Comparison of ENCODE assay signal across 8 cellular contexts in genomic region chr7:150379590-150380379, GRCh38. TPM values are rescaled to one million over a fixed set of nuclear protein-coding genes. Genes with fewer than 3 reads are reported as not detected.
DNase-seq lines count a peak whose midpoint lies in the region; ATAC-seq and TF ChIP-seq lines count a peak whose summit lies in the region.

No MANE protein-coding gene starts in this region.

- intact Hi-C loops in activated T-helper 2 cell treated with anti-CD3 and anti-CD28 coated beads, Interferon-gamma antibody, Interleukin-2, Interleukin-4, amounts not matched to agents 10 μg/mL and 5 μg/mL and 100 μg/mL, durations not matched to agents 14 hours and 24 hours and 36 hours (cut with micrococcal nuclease) = loop anchor here (1.0 to 5.0 kb wide), 7 partner anchors 10 to 507 kb away; partner anchors contain the start of gene ATP6V0E2
- intact Hi-C loops in gastrocnemius medialis (cut with DNase I; ENCODE audit: low total_unique reads) = loop anchor here (1.0 to 5.0 kb wide), 2 partner anchors 26 to 507 kb away; partner anchors contain the start of gene ATP6V0E2

- H3K4me1 ChIP-seq in HUES6 (ENCODE audit: control insufficient read depth, insufficient read depth, low read length) (peaks cover 68% of the 10 kb centered on the region), gastrocnemius medialis (peaks cover 17 to 19% of the 10 kb centered on the region in 2 donors)

- H3K27ac Mint-ChIP-seq in activated T-helper 2 cell treated with anti-CD3 and anti-CD28 coated beads, Interferon-gamma antibody, Interleukin-2, Interleukin-4, amounts not matched to agents 10 μg/mL and 5 μg/mL and 100 μg/mL, durations not matched to agents 14 hours and 24 hours and 36 hours = peak overlapping the region; percentile 75

- ATAC-seq in gastrocnemius medialis (peak; percentile 29 to 32), HG03469 (IDR thresholded peaks at IDR 0.05; ENCODE audit: unreplicated experiment) (no peak)

- H3K9me3 ChIP-seq in HUES6 (ENCODE audit: control insufficient read depth, insufficient read depth, low read depth, low read length) = no peaks in the 10 kb centered on the region
- H3K9me3 ChIP-seq in gastrocnemius medialis = no peaks in the 10 kb centered on the region

- peaks cover 20% of the 10 kb centered on the region for H3K36me3 Mint-ChIP-seq in activated T-helper 2 cell treated with anti-CD3 and anti-CD28 coated beads, Interferon-gamma antibody, Interleukin-2, Interleukin-4, amounts not matched to agents 10 μg/mL and 5 μg/mL and 100 μg/mL, durations not matched to agents 14 hours and 24 hours and 36 hours (ENCODE audit: low read depth)

- H3K36me3 ChIP-seq in HUES6 (ENCODE audit: control insufficient read depth, insufficient read depth, low read length) (no peaks in the 10 kb centered on the region), gastrocnemius medialis (no peaks in the 10 kb centered on the region)

- peak overlapping the region; percentile 87 for H3K9ac ChIP-seq in HUES6 (ENCODE audit: low read length)

- H3K9me3 Mint-ChIP-seq in activated T-helper 2 cell treated with anti-CD3 and anti-CD28 coated beads, Interferon-gamma antibody, Interleukin-2, Interleukin-4, amounts not matched to agents 10 μg/mL and 5 μg/mL and 100 μg/mL, durations not matched to agents 14 hours and 24 hours and 36 hours = no peaks in the 10 kb centered on the region

- TF ChIP-seq CTCF in gastrocnemius medialis (IDR thresholded peaks at IDR 0.05 in 4 of 5, conservative IDR thresholded peaks at IDR 0.05 in 1 of 5) = no peak

- H3K4me3 ChIP-seq in HUES6 (ENCODE audit: low read depth, low read length) (peak overlapping the region; percentile 87), gastrocnemius medialis (peak overlapping the region; percentile 73 to 98 (median 76))

- peak; percentile 44 for DNase-seq in stimulated activated CD4-positive, alpha-beta T cell treated with anti-CD3 and anti-CD28 coated beads, Interleukin-15, amount 100 ng/mL, for 24 hours
- no peak for DNase-seq in stimulated activated CD4-positive, alpha-beta T cell treated with anti-CD3 and anti-CD28 coated beads, Interleukin-2, amount 100 ng/mL, for 48 hours
- DNase-seq in activated T-helper 2 cell treated with anti-CD3 and anti-CD28 coated beads, Interferon-gamma antibody, Interleukin-2, Interleukin-4, amounts not matched to agents 10 μg/mL and 5 μg/mL and 100 μg/mL, durations not matched to agents 14 hours and 24 hours and 36 hours (ENCODE audit: low spot score) = no peak
- DNase-seq in hepatic stellate cell (ENCODE audit: low spot score) = peak; percentile 49
- no peak for DNase-seq in gastrocnemius medialis
- no peak for DNase-seq in activated CD4-positive, CD25-positive, alpha-beta regulatory T cell treated with anti-CD3 and anti-CD28 coated beads, Interleukin-2, amount 50 U/mL, for 72 hours

- no peaks in the 10 kb centered on the region for H3K27me3 ChIP-seq in HUES6 (ENCODE audit: control insufficient read depth, insufficient read depth, low read length)
- no peaks in the 10 kb centered on the region for H3K27me3 ChIP-seq in gastrocnemius medialis

- peaks cover 44% of the 10 kb centered on the region for H3K4me1 Mint-ChIP-seq in activated T-helper 2 cell treated with anti-CD3 and anti-CD28 coated beads, Interferon-gamma antibody, Interleukin-2, Interleukin-4, amounts not matched to agents 10 μg/mL and 5 μg/mL and 100 μg/mL, durations not matched to agents 14 hours and 24 hours and 36 hours (ENCODE audit: low read depth)

- no peaks in the 10 kb centered on the region for H3K27me3 Mint-ChIP-seq in activated T-helper 2 cell treated with anti-CD3 and anti-CD28 coated beads, Interferon-gamma antibody, Interleukin-2, Interleukin-4, amounts not matched to agents 10 μg/mL and 5 μg/mL and 100 μg/mL, durations not matched to agents 14 hours and 24 hours and 36 hours (ENCODE audit: low read depth)

- in situ Hi-C loops in gastrocnemius medialis (cut with MboI; ENCODE audit: low sequenced_read_pairs in 4 of 4) = no loop called here

- no peak for TF ChIP-seq POLR2A in gastrocnemius medialis (IDR thresholded peaks at IDR 0.05)

- peak overlapping the region; percentile 94 for H3K4me3 Mint-ChIP-seq in activated T-helper 2 cell treated with anti-CD3 and anti-CD28 coated beads, Interferon-gamma antibody, Interleukin-2, Interleukin-4, amounts not matched to agents 10 μg/mL and 5 μg/mL and 100 μg/mL, durations not matched to agents 14 hours and 24 hours and 36 hours (ENCODE audit: low read depth)

- peak overlapping the region; percentile 57; the same call in 1 of the 2 replicates for H3K27ac ChIP-seq in HUES6 (ENCODE audit: low read depth, low read length)
- peak overlapping the region; percentile 91 to 99 (median 95) for H3K27ac ChIP-seq in gastrocnemius medialis

RNA-seq across cellular contexts. Expression of gene ZNF775, which starts 0.7 kb away (rescaled TPM):
- total RNA-seq in activated T-helper 2 cell treated with anti-CD3 and anti-CD28 coated beads, Interferon-gamma antibody, Interleukin-2, Interleukin-4, amounts not matched to agents 10 μg/mL and 5 μg/mL and 100 μg/mL, durations not matched to agents 14 hours and 24 hours and 36 hours = 4.5 and 5.5 TPM in 2 replicates
- 1 to 10 TPM; 3.1 to 7.5 (median 3.3) TPM for total RNA-seq in gastrocnemius medialis

RNA-seq across cellular contexts. Expression of gene REPIN1, which starts 11.2 kb away (rescaled TPM):
- total RNA-seq in activated T-helper 2 cell treated with anti-CD3 and anti-CD28 coated beads, Interferon-gamma antibody, Interleukin-2, Interleukin-4, amounts not matched to agents 10 μg/mL and 5 μg/mL and 100 μg/mL, durations not matched to agents 14 hours and 24 hours and 36 hours = 81.5 and 82.2 TPM in 2 replicates
- total RNA-seq in gastrocnemius medialis = 100 to 1,000 TPM; 115 to 332 (median 159) TPM

RNA-seq across cellular contexts. Expression of gene RARRES2, which starts 38.4 kb away (rescaled TPM):
- total RNA-seq in activated T-helper 2 cell treated with anti-CD3 and anti-CD28 coated beads, Interferon-gamma antibody, Interleukin-2, Interleukin-4, amounts not matched to agents 10 μg/mL and 5 μg/mL and 100 μg/mL, durations not matched to agents 14 hours and 24 hours and 36 hours = not detected in 2 replicates
- 10 to 100 TPM in 1 of 4 donors, 1 to 10 TPM in 3; 4.7 to 14.3 (median 6.5) TPM for total RNA-seq in gastrocnemius medialis

RNA-seq across cellular contexts. Expression of gene ACTR3C, which starts 56.4 kb away (rescaled TPM):
- 7.0 and 7.9 TPM in 2 replicates for total RNA-seq in activated T-helper 2 cell treated with anti-CD3 and anti-CD28 coated beads, Interferon-gamma antibody, Interleukin-2, Interleukin-4, amounts not matched to agents 10 μg/mL and 5 μg/mL and 100 μg/mL, durations not matched to agents 14 hours and 24 hours and 36 hours
- total RNA-seq in gastrocnemius medialis = 1 to 10 TPM in 2 of 4 donors, under 1 TPM in 1, not detected in 1; 0.27 to 2.7 (median 1.1) TPM

RNA-seq across cellular contexts. Expression of gene LRRC61, which starts 56.6 kb away (rescaled TPM):
- total RNA-seq in activated T-helper 2 cell treated with anti-CD3 and anti-CD28 coated beads, Interferon-gamma antibody, Interleukin-2, Interleukin-4, amounts not matched to agents 10 μg/mL and 5 μg/mL and 100 μg/mL, durations not matched to agents 14 hours and 24 hours and 36 hours = 22.7 and 25.8 TPM in 2 replicates
- 1 to 10 TPM in 3 of 4 donors, under 1 TPM in 1; 0.62 to 6.8 (median 1.9) TPM for total RNA-seq in gastrocnemius medialis

Comparison
In these comparisons a context has a peak if more than half of its experiments do, and no peak if none do; other contexts are left out.
1. DNase-seq: peak in stimulated activated CD4-positive, alpha-beta T cell treated with anti-CD3 and anti-CD28 coated beads, Interleukin-15, amount 100 ng/mL, for 24 hours (single experiment) and hepatic stellate cell (single experiment); none in stimulated activated CD4-positive, alpha-beta T cell treated with anti-CD3 and anti-CD28 coated beads, Interleukin-2, amount 100 ng/mL, for 48 hours (0 of 2), activated T-helper 2 cell treated with anti-CD3 and anti-CD28 coated beads, Interferon-gamma antibody, Interleukin-2, Interleukin-4, amounts not matched to agents 10 μg/mL and 5 μg/mL and 100 μg/mL, durations not matched to agents 14 hours and 24 hours and 36 hours (single experiment), gastrocnemius medialis (0 of 2) and activated CD4-positive, CD25-positive, alpha-beta regulatory T cell treated with anti-CD3 and anti-CD28 coated beads, Interleukin-2, amount 50 U/mL, for 72 hours (single experiment).